Comparison of ENCODE assay signal across 15 cellular contexts in the genomic region with DNA sequence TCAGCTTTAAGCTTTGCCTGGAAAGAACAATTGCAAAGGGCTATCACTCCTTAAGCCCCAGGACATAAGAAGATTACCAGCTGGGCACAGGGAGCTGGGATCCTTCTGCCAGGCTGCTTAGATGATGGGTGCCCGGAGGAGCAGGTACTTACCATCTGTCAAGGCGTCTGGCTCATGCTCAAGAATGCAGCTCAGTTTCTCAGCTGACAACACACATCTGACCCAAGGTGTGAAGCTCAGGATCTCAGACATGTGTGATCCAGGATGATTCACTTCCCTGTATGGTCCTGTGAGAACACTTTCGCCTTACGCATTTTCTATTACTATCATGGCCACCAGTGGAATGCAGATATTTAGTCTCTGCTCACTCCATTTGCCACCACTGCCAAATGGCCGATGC. TPM values are rescaled to one million over a fixed set of nuclear protein-coding genes. Genes with fewer than 3 reads are reported as not detected.
DNase-seq lines count a peak whose midpoint lies in the region; ATAC-seq and TF ChIP-seq lines count a peak whose summit lies in the region.
"Had no signal": no experiment of that assay in that cellular context is flagged by ENCODE, and none has a peak within 500 bp of the region (broad histone marks: within the 10 kb centered on the region; RNA-seq: fewer than 3 reads in every experiment).

No MANE protein-coding gene starts in this region.

- peaks cover 13% of the 10 kb centered on the region for H3K9me3 Mint-ChIP-seq in activated CD8-positive, alpha-beta T cell treated with anti-CD3 and anti-CD28 coated beads for 36 hours
- no peaks in the 10 kb centered on the region for H3K9me3 Mint-ChIP-seq in natural killer cell
- no peaks in the 10 kb centered on the region for H3K9me3 Mint-ChIP-seq in GM23338

- H3K9me2 ChIP-seq in Karpas-422 (replicated peaks; ENCODE audit: insufficient read depth, low read length) (no peaks in the 10 kb centered on the region), GM23338 (ENCODE audit: insufficient read depth) (0 out of 2 replicates have a peak, but pooled peaks cover 7% of the 10 kb centered on the region)

- H3K4me1 Mint-ChIP-seq in activated CD8-positive, alpha-beta T cell treated with anti-CD3 and anti-CD28 coated beads for 36 hours (ENCODE audit: low read depth) = peaks cover 44% of the 10 kb centered on the region
- H3K4me1 Mint-ChIP-seq in natural killer cell (peaks cover 55 to 58% of the 10 kb centered on the region in 2 donors), GM23338 (no peaks in the 10 kb centered on the region)
- H3K4me1 Mint-ChIP-seq: WTC11 had no signal

- H2AFZ ChIP-seq in Karpas-422 (ENCODE audit: low read length) (no peak overlapping the region; the same call in 1 of the 2 replicates), GM23338 (no peak overlapping the region)

- POLR2A ChIA-PET in activated CD8-positive, alpha-beta T cell treated with anti-CD3 and anti-CD28 coated beads for 36 hours (lab: Charles Lee) = interaction anchor here (1.0 to 1.6 kb wide), 3 partner anchors 248 to 299 kb away, joined by 3 read pairs; no protein-coding TSS in a partner anchor
- POLR2A ChIA-PET in A673 (lab: Charles Lee; ENCODE audit: low non-redundant PET) = no interaction called here

- TF ChIP-seq CTCF in activated CD8-positive, alpha-beta T cell treated with anti-CD3 and anti-CD28 coated beads for 36 hours (IDR thresholded peaks at IDR 0.05) = no peak
- TF ChIP-seq CTCF in natural killer cell (IDR thresholded peaks at IDR 0.05) = no peak
- TF ChIP-seq CTCF in GM23338 (conservative IDR thresholded peaks at IDR 0.05; ENCODE audit: low read depth in 2 of 2) = no peak
- TF ChIP-seq CTCF in A673 (conservative IDR thresholded peaks at IDR 0.05; ENCODE audit: low read depth, low read length) = no peak

- no TSS peak for BruUV-seq in A673 (replicated peaks; lab: Mats Ljungman, UMichigan)

- CTCF ChIA-PET in activated CD8-positive, alpha-beta T cell treated with anti-CD3 and anti-CD28 coated beads for 36 hours (lab: Charles Lee) = no interaction called here
- CTCF ChIA-PET in A673 (lab: Charles Lee) = no interaction called here

- H4K20me1 ChIP-seq in Karpas-422 (ENCODE audit: insufficient read depth, low read depth, low read length) (no peaks in the 10 kb centered on the region), GM23338 (replicated peaks; ENCODE audit: insufficient read depth) (no peaks in the 10 kb centered on the region)

- no peak overlapping the region for H3K4me3 Mint-ChIP-seq in activated CD8-positive, alpha-beta T cell treated with anti-CD3 and anti-CD28 coated beads for 36 hours
- H3K4me3 Mint-ChIP-seq in natural killer cell (peak overlapping the region; percentile 90), GM23338 (no peak overlapping the region)
- H3K4me3 Mint-ChIP-seq: WTC11 had no signal

- H3K79me2 ChIP-seq in Karpas-422 (ENCODE audit: low read length) = no peaks in the 10 kb centered on the region
- H3K79me2 ChIP-seq in GM23338 (replicated peaks; ENCODE audit: insufficient read depth) = no peaks in the 10 kb centered on the region

- no peaks in the 10 kb centered on the region for H3K9me3 ChIP-seq in Karpas-422 (ENCODE audit: low read length)
- H3K9me3 ChIP-seq in A673 (ENCODE audit: low read depth, low read length, poor library complexity, severe bottlenecking) = peaks cover 4% of the 10 kb centered on the region
- H3K9me3 ChIP-seq: sigmoid colon had no signal

- peak overlapping the region; percentile 14; the same call in 1 of the 2 replicates for H3K9ac ChIP-seq in Karpas-422 (ENCODE audit: low read length)

- peak overlapping the region; percentile 97 for H3K27ac ChIP-seq in Karpas-422 (ENCODE audit: low read length)
- no peak overlapping the region for H3K27ac ChIP-seq in GM23338 (ENCODE audit: low read depth)
- H3K27ac ChIP-seq in A673 (ENCODE audit: low read depth, low read length, poor library complexity, severe bottlenecking) = no peak overlapping the region
- H3K27ac ChIP-seq: sigmoid colon, SK-N-MC had no signal

- H3K36me3 ChIP-seq in Karpas-422 (ENCODE audit: insufficient read depth, low read length) (no peaks in the 10 kb centered on the region), GM23338 (ENCODE audit: insufficient read depth) (no peaks in the 10 kb centered on the region), A673 (ENCODE audit: insufficient read depth, low read length, poor library complexity, severe bottlenecking) (no peaks in the 10 kb centered on the region)
- H3K36me3 ChIP-seq: sigmoid colon had no signal

- peaks cover 13% of the 10 kb centered on the region for H3K36me3 Mint-ChIP-seq in activated CD8-positive, alpha-beta T cell treated with anti-CD3 and anti-CD28 coated beads for 36 hours (ENCODE audit: low read depth)
- no peaks in the 10 kb centered on the region for H3K36me3 Mint-ChIP-seq in natural killer cell
- no peaks in the 10 kb centered on the region for H3K36me3 Mint-ChIP-seq in GM23338 (ENCODE audit: low read depth)
- H3K36me3 Mint-ChIP-seq: WTC11 had no signal

- H3K27me3 Mint-ChIP-seq in activated CD8-positive, alpha-beta T cell treated with anti-CD3 and anti-CD28 coated beads for 36 hours = no peaks in the 10 kb centered on the region
- H3K27me3 Mint-ChIP-seq in natural killer cell (ENCODE audit: low read depth in 2 of 2) (peaks cover 6 to 8% of the 10 kb centered on the region in 2 donors), GM23338 (ENCODE audit: insufficient read depth, low read depth, poor library complexity) (no peaks in the 10 kb centered on the region)

- H3K4me2 ChIP-seq in Karpas-422 (ENCODE audit: low read depth, low read length, poor library complexity, severe bottlenecking) = peak overlapping the region; percentile 88
- no peak overlapping the region for H3K4me2 ChIP-seq in GM23338

- peak; percentile 22 for ATAC-seq in activated CD8-positive, alpha-beta T cell treated with anti-CD3 and anti-CD28 coated beads for 36 hours
- peak; percentile 34 to 66 (median 42) for ATAC-seq in natural killer cell
- ATAC-seq in GM23338 = no peak
- ATAC-seq in GM18907 (IDR thresholded peaks at IDR 0.05; ENCODE audit: unreplicated experiment) = no peak
- ATAC-seq: WTC11 had no signal

- H3F3A ChIP-seq in GM23338 (replicated peaks; ENCODE audit: low read depth) = no peaks in the 10 kb centered on the region

- peak overlapping the region; percentile 89 for H3K27ac Mint-ChIP-seq in activated CD8-positive, alpha-beta T cell treated with anti-CD3 and anti-CD28 coated beads for 36 hours
- H3K27ac Mint-ChIP-seq in natural killer cell (peak overlapping the region; percentile 74 to 89), GM23338 (no peak overlapping the region)
- H3K27ac Mint-ChIP-seq: WTC11 had no signal

- H3K4me3 ChIP-seq in Karpas-422 (ENCODE audit: low read length) (peak overlapping the region; percentile 62; the same call in 1 of the 2 replicates), GM23338 (no peak overlapping the region), A673 (ENCODE audit: low read depth, low read length, poor library complexity, severe bottlenecking) (no peak overlapping the region)
- H3K4me3 ChIP-seq: sigmoid colon, SK-N-MC had no signal

- peak; percentile 7 for DNase-seq in NK-92 treated with Interleukin-12 subunit alpha and Interleukin-12 subunit beta, amount 100 ng/mL, for 24 hours (lab: John Stamatoyannopoulos, UW)
- DNase-seq in NK-92 (lab: John Stamatoyannopoulos, UW; ENCODE audit: unreplicated experiment) (no peak), Karpas-422 (peak; percentile 57), natural killer cell (no peak), GM23338 (ENCODE audit: low spot score) (no peak), A673 (ENCODE audit: low spot score) (no peak)
- DNase-seq in activated CD8-positive, alpha-beta T cell treated with anti-CD3 and anti-CD28 coated beads for 36 hours = peak; percentile 12
- DNase-seq: 8988T; COR-L47; NCI-H2029; sigmoid colon; stimulated activated CD4-positive, alpha-beta T cell treated with anti-CD3 and anti-CD28 coated beads, Interleukin-4, amount 100 ng/mL, for 4 hours had no signal

- intact Hi-C loops in activated CD8-positive, alpha-beta T cell treated with anti-CD3 and anti-CD28 coated beads for 36 hours (cut with micrococcal nuclease) = no loop called here
- intact Hi-C loops in natural killer cell (cut with micrococcal nuclease) (no loop called here), A673 (cut with micrococcal nuclease; ENCODE audit: unreplicated experiment) (no loop called here)

- H3K4me1 ChIP-seq in Karpas-422 (ENCODE audit: low read length) = peaks cover 59% of the 10 kb centered on the region
- no peaks in the 10 kb centered on the region for H3K4me1 ChIP-seq in GM23338 (ENCODE audit: insufficient read depth)
- H3K4me1 ChIP-seq in A673 (ENCODE audit: insufficient read depth, low read length, poor library complexity, severe bottlenecking) = no peaks in the 10 kb centered on the region
- H3K4me1 ChIP-seq: sigmoid colon had no signal

- no peaks in the 10 kb centered on the region for H3K27me3 ChIP-seq in Karpas-422 (ENCODE audit: low read length)
- no peaks in the 10 kb centered on the region for H3K27me3 ChIP-seq in GM23338 (ENCODE audit: insufficient read depth)
- H3K27me3 ChIP-seq in A673 (replicated peaks; ENCODE audit: insufficient read depth, low read depth, low read length, poor library complexity) = peaks cover 14% of the 10 kb centered on the region

TF ChIP-seq in GM23338, 12 proteins besides CTCF, POLR2A, EP300 and RAD21 (continues in another document):
- TF ChIP-seq ZNF331 (CRISPR knock-in tag; IDR thresholded peaks at IDR 0.05; ENCODE audit: low read depth) (no peak), EZH2 (IDR thresholded peaks at IDR 0.05; ENCODE audit: low read depth, unreplicated experiment) (no peak), JUNB (IDR thresholded peaks at IDR 0.05; ENCODE audit: unreplicated experiment) (no peak)

RNA-seq across cellular contexts. Expression of a gene that starts 14.7 kb away (rescaled TPM):
- 4.3 and 6.4 TPM in 2 replicates for total RNA-seq in Karpas-422 (2014; rRNA removed; shearing (Covaris generic); ENCODE audit: low replicate concordance)
- total RNA-seq in activated CD8-positive, alpha-beta T cell treated with anti-CD3 and anti-CD28 coated beads for 36 hours = 1 to 10 TPM; 3.5 to 5.0 TPM
- total RNA-seq in natural killer cell = 10 to 100 TPM in 1 of 3 donors, 1 to 10 TPM in 2; 5.9 to 10.7 (median 9.7) TPM
- 6.5 TPM in 2 replicates for total RNA-seq in GM23338 (2014; rRNA removed; shearing (Covaris generic))
- polyA plus RNA-seq in GM23338 (2016; fragmentation: Nextera tagmentation; extraction: Ambion mirVana) = 1.6 and 2.1 TPM in 2 replicates
- 1.8 and 3.0 TPM in 2 replicates for total RNA-seq in A673 (2021)

Comparison
In these comparisons a context has a peak if more than half of its experiments do, and no peak if none do; other contexts are left out.
1. DNase-seq: peak in NK-92 treated with Interleukin-12 subunit alpha and Interleukin-12 subunit beta, amount 100 ng/mL, for 24 hours (single experiment), Karpas-422 (single experiment) and activated CD8-positive, alpha-beta T cell treated with anti-CD3 and anti-CD28 coated beads for 36 hours (single experiment); none in NK-92 (single experiment), natural killer cell (single experiment), GM23338 (single experiment) and A673 (single experiment).
2. ATAC-seq: peak in activated CD8-positive, alpha-beta T cell treated with anti-CD3 and anti-CD28 coated beads for 36 hours (single experiment) and natural killer cell (3 of 3); none in GM23338 (single experiment) and GM18907 (single experiment).